ENCODE assay signal across 18 cellular contexts in the genomic region with DNA sequence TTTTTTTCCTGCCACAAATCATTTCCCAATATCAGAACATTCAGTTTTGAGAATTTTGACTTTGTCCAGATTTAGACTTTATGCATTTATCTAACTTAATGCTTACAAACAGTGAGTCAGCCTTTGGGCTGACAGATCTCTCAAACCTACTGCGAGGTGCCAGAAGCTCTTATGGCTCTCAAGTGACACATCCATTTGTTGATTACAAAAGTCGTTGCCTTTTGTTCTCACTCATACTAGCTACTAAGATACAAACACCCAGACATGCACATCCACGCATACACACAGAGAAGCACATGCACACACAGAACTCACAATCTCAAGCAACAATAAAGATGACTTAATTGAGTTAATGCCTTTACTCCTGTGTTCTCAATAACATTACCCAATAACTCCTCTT.
DNase-seq lines count a peak whose midpoint lies in the region; ATAC-seq and TF ChIP-seq lines count a peak whose summit lies in the region.
"Had no signal": no experiment of that assay in that cellular context is flagged by ENCODE, and none has a peak within 500 bp of the region (broad histone marks: within the 10 kb centered on the region; RNA-seq: fewer than 3 reads in every experiment).

No MANE protein-coding gene starts in this region.

- no peaks in the 10 kb centered on the region for H3K9me3 ChIP-seq in cardiac muscle cell (ENCODE audit: low read depth)
- H3K9me3 ChIP-seq in right atrium auricular region: no peaks in the 10 kb centered on the region
- no peaks in the 10 kb centered on the region for H3K9me3 ChIP-seq in heart left ventricle
- H3K9me3 ChIP-seq: HAP-1 had no signal

- WGBS in heart left ventricle, 4 donors: 30 to 51% (median 41%) methylated on average over 3 of the region's 3 CpGs

- H3K27me3 ChIP-seq in cardiac muscle cell (no peaks in the 10 kb centered on the region), right atrium auricular region (no peaks in the 10 kb centered on the region), heart left ventricle (peaks cover 0 to 3% (median 0%) of the 10 kb centered on the region in 9 donors)

- intact Hi-C loops in heart left ventricle (cut with DNase I): no loop called here

- no peak overlapping the region for H3K27ac ChIP-seq in cardiac muscle cell
- H3K27ac ChIP-seq in right atrium auricular region: no peak overlapping the region
- no peak overlapping the region for H3K27ac ChIP-seq in heart left ventricle

- ATAC-seq in heart left ventricle: peak in 3 of 4 donors; percentile 64 to 84 (median 83)
- ATAC-seq: CD8-positive, alpha-beta T cell; SK-N-SH treated with all-trans-retinoic acid at 6 μM for 48 hours had no signal

- H3K4me3 ChIP-seq in cardiac muscle cell (no peak overlapping the region), right atrium auricular region (no peak overlapping the region), heart left ventricle (no peak overlapping the region)
- H3K4me3 ChIP-seq: HAP-1 had no signal

- TF ChIP-seq CTCF in cardiac muscle cell (IDR thresholded peaks at IDR 0.05; ENCODE audit: low read depth, low read length) (no peak), right atrium auricular region (IDR thresholded peaks at IDR 0.05) (no peak), heart left ventricle (IDR thresholded peaks at IDR 0.05) (no peak)

- no peak for TF ChIP-seq POLR2A in heart left ventricle (IDR thresholded peaks at IDR 0.05)

- H3K36me3 ChIP-seq in cardiac muscle cell (no peaks in the 10 kb centered on the region), right atrium auricular region (no peaks in the 10 kb centered on the region), heart left ventricle (no peaks in the 10 kb centered on the region)
- H3K36me3 ChIP-seq: HAP-1 had no signal

- DNase-seq in cardiac muscle cell (ENCODE audit: low read depth in 1 of 2, low spot score in 1 of 2) (peak; percentile 8 to 45), right atrium auricular region (ENCODE audit: low spot score) (no peak), amniotic epithelial cell (ENCODE audit: low read depth) (peak; percentile 47), heart left ventricle (peak in 2 of 5 donors; percentile 28 to 33), NCI-H2029 (lab: John Stamatoyannopoulos, UW) (no peak), COLO668 (lab: John Stamatoyannopoulos, UW; ENCODE audit: unreplicated experiment) (no peak), DMS153 (lab: John Stamatoyannopoulos, UW) (no peak)
- DNase-seq: ACHN; CD8-positive, alpha-beta T cell; DMS79 treated with DMSO at 0.1 percent for 48 hours; NCI-H1092; NCI-H146; NCI-H2081 treated with DMSO at 0.1 percent for 48 hours; NCI-H2227 treated with DMSO at 0.1 percent for 48 hours; NCI-H526; SHP77 treated with DMSO at 0.1 percent for 48 hours had no signal

- H3K4me1 ChIP-seq in cardiac muscle cell (ENCODE audit: low read depth) (peaks cover 17% of the 10 kb centered on the region), right atrium auricular region (peaks cover 0 to 8% of the 10 kb centered on the region in 2 donors), heart left ventricle (no peaks in the 10 kb centered on the region)
- H3K4me1 ChIP-seq: HAP-1 had no signal

Comparison
In these comparisons a context has a peak if more than half of its experiments do, and no peak if none do; other contexts are left out.
1. DNase-seq: peak in cardiac muscle cell (2 of 2) and amniotic epithelial cell (single experiment); none in right atrium auricular region (single experiment), NCI-H2029 (single experiment), COLO668 (single experiment) and DMS153 (single experiment).